ENCODE assay signal across 13 cellular contexts in genomic region chr1:50422675-50422945, GRCh38. TPM values are rescaled to one million over a fixed set of nuclear protein-coding genes. Genes with fewer than 3 reads are reported as not detected.
DNase-seq lines count a peak whose midpoint lies in the region; ATAC-seq, FAIRE-seq and TF ChIP-seq lines count a peak whose summit lies in the region.
"Had no signal": no experiment of that assay in that cellular context is flagged by ENCODE, and none has a peak within 500 bp of the region (broad histone marks: within the 10 kb centered on the region; RNA-seq: fewer than 3 reads in every experiment).

No MANE protein-coding gene starts in this region.

- peaks cover 79% of the 10 kb centered on the region for H3K27me3 Mint-ChIP-seq in activated naive CD4-positive, alpha-beta T cell treated with anti-CD3 and anti-CD28 coated beads for 36 hours (ENCODE audit: low read depth)
- peaks cover 45% of the 10 kb centered on the region for H3K27me3 Mint-ChIP-seq in activated naive CD8-positive, alpha-beta T cell
- H3K27me3 Mint-ChIP-seq in stimulated activated memory B cell treated with anti-CD40 and anti-IgM and Interleukin-4, amounts not matched to agents 10 μg/mL and 1 μg/mL and 100 μg/mL, for 72 hours, result peaks cover 90% of the 10 kb centered on the region

- H3K36me3 ChIP-seq in suprapubic skin (no peaks in the 10 kb centered on the region), pancreas (no peaks in the 10 kb centered on the region)
- H3K36me3 ChIP-seq: adrenal gland; BLaER1 treated with 17β-estradiol and CSF1 and Interleukin-3, amounts not matched to agents 10 nM and 100 nM; upper lobe of right lung had no signal

- CTCF ChIA-PET in activated naive CD4-positive, alpha-beta T cell treated with anti-CD3 and anti-CD28 coated beads for 36 hours (lab: Charles Lee), result interaction anchor here (0.5 kb wide), 1 partner anchor 542 kb away, joined by 3 read pairs; no protein-coding TSS in a partner anchor

- intact Hi-C loops in activated naive CD4-positive, alpha-beta T cell treated with anti-CD3 and anti-CD28 coated beads for 36 hours (cut with micrococcal nuclease), result loop anchor here (5.0 kb wide), 1 partner anchor 545 kb away; no protein-coding TSS in a partner anchor
- intact Hi-C loops in pancreas (cut with DNase I), result no loop called here

- no peak for TF ChIP-seq EP300 in suprapubic skin (IDR thresholded peaks at IDR 0.05)

- TF ChIP-seq CTCF in suprapubic skin (IDR thresholded peaks at IDR 0.05) (no peak), pancreas (IDR thresholded peaks at IDR 0.05) (no peak)

- no peak for FAIRE-seq in pancreas (lab: Jason Lieb, UNC)

- DNase-seq in activated naive CD4-positive, alpha-beta T cell treated with anti-CD3 and anti-CD28 coated beads for 36 hours, result no peak
- no peak for DNase-seq in activated naive CD4-positive, alpha-beta T cell treated with Interleukin-2 at 50 U/mL for 16 hours
- DNase-seq in iPS-NIHi11 (ENCODE audit: low spot score), result peak; percentile 46
- DNase-seq in suprapubic skin (ENCODE audit: low spot score in 2 of 2), result no peak
- DNase-seq in activated CD4-positive, CD25-positive, alpha-beta regulatory T cell treated with anti-CD3 and anti-CD28 coated beads, Interleukin-2, amount 50 U/mL, for 72 hours, result no peak
- no peak for DNase-seq in pancreas
- DNase-seq: activated B cell treated with CpG ODN at 0.5 μM for 24 hours, adrenal gland, upper lobe of right lung had no signal

- no peaks in the 10 kb centered on the region for H3K9me3 Mint-ChIP-seq in activated naive CD4-positive, alpha-beta T cell treated with anti-CD3 and anti-CD28 coated beads for 36 hours
- no peaks in the 10 kb centered on the region for H3K9me3 Mint-ChIP-seq in activated naive CD8-positive, alpha-beta T cell (ENCODE audit: low read depth)
- H3K9me3 Mint-ChIP-seq in stimulated activated memory B cell treated with anti-CD40 and anti-IgM and Interleukin-4, amounts not matched to agents 10 μg/mL and 1 μg/mL and 100 μg/mL, for 72 hours, result peaks cover 5% of the 10 kb centered on the region
- H3K9me3 Mint-ChIP-seq: activated B cell treated with CpG ODN at 0.5 μM for 24 hours had no signal

- H3K4me1 ChIP-seq in suprapubic skin, result peaks cover 88% of the 10 kb centered on the region
- H3K4me1 ChIP-seq in pancreas, result peaks cover 0 to 8% (median 4%) of the 10 kb centered on the region in 3 donors
- H3K4me1 ChIP-seq: BLaER1 treated with 17β-estradiol and CSF1 and Interleukin-3, amounts not matched to agents 10 nM and 100 nM; parathyroid adenoma had no signal

- peak overlapping the region; percentile 41 for H3K4me3 Mint-ChIP-seq in activated naive CD4-positive, alpha-beta T cell treated with anti-CD3 and anti-CD28 coated beads for 36 hours
- peak overlapping the region; percentile 54 for H3K4me3 Mint-ChIP-seq in activated naive CD8-positive, alpha-beta T cell
- no peak overlapping the region for H3K4me3 Mint-ChIP-seq in stimulated activated memory B cell treated with anti-CD40 and anti-IgM and Interleukin-4, amounts not matched to agents 10 μg/mL and 1 μg/mL and 100 μg/mL, for 72 hours

- peak overlapping the region; percentile 42 for H3K4me3 ChIP-seq in suprapubic skin
- H3K4me3 ChIP-seq in pancreas, result peak overlapping the region in 1 of 4 donors; percentile 28
- H3K4me3 ChIP-seq: BLaER1 treated with 17β-estradiol and CSF1 and Interleukin-3, amounts not matched to agents 10 nM and 100 nM had no signal

- no peak overlapping the region for H3K27ac Mint-ChIP-seq in activated naive CD4-positive, alpha-beta T cell treated with anti-CD3 and anti-CD28 coated beads for 36 hours
- H3K27ac Mint-ChIP-seq in activated naive CD8-positive, alpha-beta T cell, result no peak overlapping the region
- no peak overlapping the region for H3K27ac Mint-ChIP-seq in stimulated activated memory B cell treated with anti-CD40 and anti-IgM and Interleukin-4, amounts not matched to agents 10 μg/mL and 1 μg/mL and 100 μg/mL, for 72 hours

- peaks cover 100% of the 10 kb centered on the region for H3K27me3 ChIP-seq in suprapubic skin
- peaks cover 9 to 86% (median 36%) of the 10 kb centered on the region in 4 donors for H3K27me3 ChIP-seq in pancreas

- WGBS in suprapubic skin, result 10% methylated on average over 2 of the region's 21 CpGs
- 10 to 11% methylated on average over 21 of the region's 21 CpGs for WGBS in pancreas, 2 donors

- no peaks in the 10 kb centered on the region for H3K36me3 Mint-ChIP-seq in activated naive CD4-positive, alpha-beta T cell treated with anti-CD3 and anti-CD28 coated beads for 36 hours (ENCODE audit: low read depth)
- H3K36me3 Mint-ChIP-seq in activated naive CD8-positive, alpha-beta T cell, result no peaks in the 10 kb centered on the region
- H3K36me3 Mint-ChIP-seq in stimulated activated memory B cell treated with anti-CD40 and anti-IgM and Interleukin-4, amounts not matched to agents 10 μg/mL and 1 μg/mL and 100 μg/mL, for 72 hours, result no peaks in the 10 kb centered on the region

- TF ChIP-seq POLR2A in suprapubic skin (IDR thresholded peaks at IDR 0.05), result no peak

- H3K4me1 Mint-ChIP-seq in activated naive CD4-positive, alpha-beta T cell treated with anti-CD3 and anti-CD28 coated beads for 36 hours (ENCODE audit: low read depth), result peaks cover 60% of the 10 kb centered on the region
- peaks cover 57% of the 10 kb centered on the region for H3K4me1 Mint-ChIP-seq in activated naive CD8-positive, alpha-beta T cell (ENCODE audit: low read depth)
- peaks cover 46% of the 10 kb centered on the region for H3K4me1 Mint-ChIP-seq in stimulated activated memory B cell treated with anti-CD40 and anti-IgM and Interleukin-4, amounts not matched to agents 10 μg/mL and 1 μg/mL and 100 μg/mL, for 72 hours

- H3K9me3 ChIP-seq in suprapubic skin, result no peaks in the 10 kb centered on the region
- no peaks in the 10 kb centered on the region for H3K9me3 ChIP-seq in pancreas
- H3K9me3 ChIP-seq: adrenal gland, upper lobe of right lung had no signal

- H3K27ac ChIP-seq in suprapubic skin, result no peak overlapping the region
- H3K27ac ChIP-seq in pancreas, result no peak overlapping the region
- H3K27ac ChIP-seq: adrenal gland; BLaER1 treated with 17β-estradiol and CSF1 and Interleukin-3, amounts not matched to agents 10 nM and 100 nM; parathyroid adenoma; upper lobe of right lung had no signal

- no peak for ATAC-seq in pancreas
- no peak for ATAC-seq in stimulated activated memory B cell treated with anti-CD40 and anti-IgM and Interleukin-4, amounts not matched to agents 10 μg/mL and 1 μg/mL and 100 μg/mL, for 72 hours

RNA-seq across cellular contexts. Expression of gene DMRTA2, which starts 0.6 kb away (rescaled TPM):
- under 1 TPM in 1 of 2 experiments, not detected in 1; 0.07 TPM for total RNA-seq in activated naive CD4-positive, alpha-beta T cell treated with anti-CD3 and anti-CD28 coated beads for 36 hours
- total RNA-seq in suprapubic skin (not detected), pancreas (not detected)
- under 1 TPM in 1 of 2 donors, not detected in 1; 0.02 TPM for polyA plus RNA-seq in pancreas
- total RNA-seq: activated B cell treated with CpG ODN at 0.5 μM for 24 hours, adrenal gland, upper lobe of right lung had no signal
